9 cellular contexts compared by ENCODE assay signal in the genomic region with DNA sequence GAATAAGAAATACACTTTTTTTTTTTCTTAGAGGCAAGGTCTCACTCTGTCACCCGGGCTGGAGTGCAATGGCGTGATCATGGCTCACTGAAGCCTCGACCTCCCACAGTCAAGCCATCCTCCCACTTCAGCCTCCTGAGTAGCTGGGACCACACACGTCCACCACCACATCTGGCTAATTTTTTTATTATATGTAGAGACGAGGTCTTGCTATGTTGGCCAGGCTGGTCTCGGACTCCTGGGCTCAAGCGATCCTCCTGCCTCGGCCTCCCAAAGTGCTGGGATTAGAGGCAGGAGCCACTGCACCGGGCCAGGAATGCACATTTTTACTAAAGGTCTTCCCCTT. TPM values are rescaled to one million over a fixed set of nuclear protein-coding genes. Genes with fewer than 3 reads are reported as not detected.
A peak's percentile ranks its signal among the peaks of the same experiment; 100 is the strongest.
DNase-seq lines count a peak whose midpoint lies in the region; ATAC-seq and TF ChIP-seq lines count a peak whose summit lies in the region.
"Had no signal": no experiment of that assay in that cellular context is flagged by ENCODE, and none has a peak within 500 bp of the region (broad histone marks: within the 10 kb centered on the region; RNA-seq: fewer than 3 reads in every experiment).

No MANE protein-coding gene starts in this region.

- no peaks in the 10 kb centered on the region for H3K9me3 ChIP-seq in KOPT-K1 (ENCODE audit: insufficient read depth, low read length, poor library complexity, severe bottlenecking)

- POLR2A ChIA-PET in AG04449 (lab: Yijun Ruan, JAX) = interaction anchor here (0.6 kb wide), 2 partner anchors 10 to 213 kb away, joined by 3 read pairs; no protein-coding TSS in a partner anchor

- H3K4me3 ChIP-seq in AG04449 (ENCODE audit: low read depth, low read length) = peak overlapping the region; percentile 87

- H3K27ac Mint-ChIP-seq in chondrocyte (ENCODE audit: unreplicated experiment) = peak overlapping the region; percentile 10
- H3K27ac Mint-ChIP-seq in natural killer cell treated with Interleukin-12 subunit alpha and Interleukin-12 subunit beta and Interleukin-15 and Interleukin-18, amount 100 ng/mL, for 72 hours = peak overlapping the region; percentile 98 to 99

- H3K36me3 Mint-ChIP-seq in chondrocyte (ENCODE audit: low read depth) = peaks cover 26% of the 10 kb centered on the region
- peaks cover 63% of the 10 kb centered on the region for H3K36me3 Mint-ChIP-seq in natural killer cell treated with Interleukin-12 subunit alpha and Interleukin-12 subunit beta and Interleukin-15 and Interleukin-18, amount 100 ng/mL, for 72 hours

- peak overlapping the region; percentile 90 for H3K4me3 Mint-ChIP-seq in chondrocyte (ENCODE audit: unreplicated experiment)
- peak overlapping the region; percentile 98 for H3K4me3 Mint-ChIP-seq in natural killer cell treated with Interleukin-12 subunit alpha and Interleukin-12 subunit beta and Interleukin-15 and Interleukin-18, amount 100 ng/mL, for 72 hours

- ATAC-seq in natural killer cell treated with Interleukin-12 subunit alpha and Interleukin-12 subunit beta and Interleukin-15 and Interleukin-18, amount 100 ng/mL, for 72 hours = no peak
- ATAC-seq in GM21526 (IDR thresholded peaks at IDR 0.05; ENCODE audit: low FRiP score, unreplicated experiment) = no peak
- no peak for ATAC-seq in GM18867 (IDR thresholded peaks at IDR 0.05; ENCODE audit: unreplicated experiment)

- no peaks in the 10 kb centered on the region for H3K27me3 Mint-ChIP-seq in chondrocyte (ENCODE audit: low read depth)
- H3K27me3 Mint-ChIP-seq in natural killer cell treated with Interleukin-12 subunit alpha and Interleukin-12 subunit beta and Interleukin-15 and Interleukin-18, amount 100 ng/mL, for 72 hours = no peaks in the 10 kb centered on the region

- peak overlapping the region; percentile 97 for H3K27ac ChIP-seq in KOPT-K1 (ENCODE audit: low read depth, low read length, poor library complexity, severe bottlenecking)

- CTCF ChIA-PET in AG04449 (lab: Yijun Ruan, JAX) = interaction anchor here (0.9 to 1.5 kb wide), 2 partner anchors 29 to 400 kb away, joined by 3 to 4 read pairs; a partner anchor contains a TSS

- H3K9me3 Mint-ChIP-seq in chondrocyte (ENCODE audit: low read depth) = no peaks in the 10 kb centered on the region
- H3K9me3 Mint-ChIP-seq in natural killer cell treated with Interleukin-12 subunit alpha and Interleukin-12 subunit beta and Interleukin-15 and Interleukin-18, amount 100 ng/mL, for 72 hours = no peaks in the 10 kb centered on the region

- TF ChIP-seq CTCF in AG04449 (IDR thresholded peaks at IDR 0.05; ENCODE audit: insufficient read depth, low read length, missing control alignments) (no peak), chondrocyte (IDR thresholded peaks at IDR 0.05) (no peak)

- DNase-seq in AG04449 (ENCODE audit: low read depth, low spot score) (no peak), chondrocyte (ENCODE audit: low spot score) (no peak), AG08395 (ENCODE audit: low spot score) (no peak), HuH-7.5 (ENCODE audit: low spot score) (no peak)
- peak; percentile 18 for DNase-seq in natural killer cell treated with Interleukin-12 subunit alpha and Interleukin-12 subunit beta and Interleukin-15 and Interleukin-18, amount 100 ng/mL, for 72 hours (ENCODE audit: low spot score)
- DNase-seq: effector CD4-positive, alpha-beta T cell had no signal

- H3K36me3 ChIP-seq in KOPT-K1 (ENCODE audit: insufficient read depth, low read length) = peaks cover 65% of the 10 kb centered on the region

- H3K4me1 Mint-ChIP-seq in chondrocyte (ENCODE audit: low read depth) = peaks cover 50% of the 10 kb centered on the region
- peaks cover 44 to 66% of the 10 kb centered on the region in 2 donors for H3K4me1 Mint-ChIP-seq in natural killer cell treated with Interleukin-12 subunit alpha and Interleukin-12 subunit beta and Interleukin-15 and Interleukin-18, amount 100 ng/mL, for 72 hours (ENCODE audit: low read depth in 2 of 2)

RNA-seq across cellular contexts. Expression of a gene that starts 2.4 kb away (rescaled TPM):
- 79.7 to 101 TPM (median 84.8 TPM) in 3 replicates for total RNA-seq in chondrocyte
- 100 to 1,000 TPM; 133 to 174 TPM for total RNA-seq in natural killer cell treated with Interleukin-12 subunit alpha and Interleukin-12 subunit beta and Interleukin-15 and Interleukin-18, amount 100 ng/mL, for 72 hours

RNA-seq across cellular contexts. Expression of a gene that starts 28.9 kb away (rescaled TPM):
- total RNA-seq in chondrocyte = 35.6 to 40.3 TPM (median 36.3 TPM) in 3 replicates
- 10 to 100 TPM; 25.5 to 32.7 TPM for total RNA-seq in natural killer cell treated with Interleukin-12 subunit alpha and Interleukin-12 subunit beta and Interleukin-15 and Interleukin-18, amount 100 ng/mL, for 72 hours

RNA-seq across cellular contexts. Expression of a gene that starts 29.1 kb away (rescaled TPM):
- total RNA-seq in chondrocyte = 14.3 to 20.0 TPM (median 15.2 TPM) in 3 replicates
- total RNA-seq in natural killer cell treated with Interleukin-12 subunit alpha and Interleukin-12 subunit beta and Interleukin-15 and Interleukin-18, amount 100 ng/mL, for 72 hours = 10 to 100 TPM; 19.8 to 19.9 TPM
